ENCODE assay signal across 1 cellular context in genomic region chr15:56869573-56869972, GRCh38.
TF ChIP-seq lines count a peak whose summit lies in the region.

No MANE protein-coding gene starts in this region.

TF ChIP-seq in K562, 482 proteins besides CTCF, POLR2A, EP300 and RAD21 (continued from another document):
- TF ChIP-seq MCM7 (IDR thresholded peaks at IDR 0.05) = no peak
- TF ChIP-seq STAT5B (CRISPR knock-in tag; IDR thresholded peaks at IDR 0.05) = no peak
- no peak for TF ChIP-seq U2AF2 (optimal IDR thresholded peaks at IDR 0.05; ENCODE audit: low read depth, low read length)
- TF ChIP-seq ZNF134 (CRISPR knock-in tag; conservative IDR thresholded peaks at IDR 0.05) = no peak
- TF ChIP-seq FOXP1 (CRISPR knock-in tag; IDR thresholded peaks at IDR 0.05) = no peak
- no peak for TF ChIP-seq TAF1 (IDR thresholded peaks at IDR 0.05; ENCODE audit: control insufficient read depth, extremely low read depth, insufficient read depth, low read length, severe bottlenecking)
- TF ChIP-seq NR2C1 (IDR thresholded peaks at IDR 0.05) = no peak
- TF ChIP-seq NR2C1 (tag; IDR thresholded peaks at IDR 0.05) = no peak
- peak; percentile 67 for TF ChIP-seq DEAF1 (CRISPR knock-in tag; IDR thresholded peaks at IDR 0.05)
- TF ChIP-seq STAG1 (CRISPR knock-in tag; IDR thresholded peaks at IDR 0.05; ENCODE audit: borderline replicate concordance) = peak; percentile 12; the same call in 1 of the 2 replicates
- TF ChIP-seq, protein P1, sequence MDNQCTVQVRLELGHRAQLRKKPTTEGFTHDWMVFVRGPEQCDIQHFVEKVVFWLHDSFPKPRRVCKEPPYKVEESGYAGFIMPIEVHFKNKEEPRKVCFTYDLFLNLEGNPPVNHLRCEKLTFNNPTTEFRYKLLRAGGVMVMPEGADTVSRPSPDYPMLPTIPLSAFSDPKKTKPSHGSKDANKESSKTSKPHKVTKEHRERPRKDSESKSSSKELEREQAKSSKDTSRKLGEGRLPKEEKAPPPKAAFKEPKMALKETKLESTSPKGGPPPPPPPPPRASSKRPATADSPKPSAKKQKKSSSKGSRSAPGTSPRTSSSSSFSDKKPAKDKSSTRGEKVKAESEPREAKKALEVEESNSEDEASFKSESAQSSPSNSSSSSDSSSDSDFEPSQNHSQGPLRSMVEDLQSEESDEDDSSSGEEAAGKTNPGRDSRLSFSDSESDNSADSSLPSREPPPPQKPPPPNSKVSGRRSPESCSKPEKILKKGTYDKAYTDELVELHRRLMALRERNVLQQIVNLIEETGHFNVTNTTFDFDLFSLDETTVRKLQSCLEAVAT (IDR thresholded peaks at IDR 0.05) = no peak
- peak; percentile 79 for TF ChIP-seq SMC3 (conservative IDR thresholded peaks at IDR 0.05; ENCODE audit: insufficient read depth, low read depth, low read length)
- TF ChIP-seq GTF2A2 (tag; IDR thresholded peaks at IDR 0.05) = no peak
- no peak for TF ChIP-seq SRF (CRISPR knock-in tag; IDR thresholded peaks at IDR 0.05)
- TF ChIP-seq E2F8 (IDR thresholded peaks at IDR 0.05; ENCODE audit: low read depth, partially characterized antibody) = no peak
- peak; percentile 69 for TF ChIP-seq ARID2 (IDR thresholded peaks at IDR 0.05)
